In the genomic region with DNA sequence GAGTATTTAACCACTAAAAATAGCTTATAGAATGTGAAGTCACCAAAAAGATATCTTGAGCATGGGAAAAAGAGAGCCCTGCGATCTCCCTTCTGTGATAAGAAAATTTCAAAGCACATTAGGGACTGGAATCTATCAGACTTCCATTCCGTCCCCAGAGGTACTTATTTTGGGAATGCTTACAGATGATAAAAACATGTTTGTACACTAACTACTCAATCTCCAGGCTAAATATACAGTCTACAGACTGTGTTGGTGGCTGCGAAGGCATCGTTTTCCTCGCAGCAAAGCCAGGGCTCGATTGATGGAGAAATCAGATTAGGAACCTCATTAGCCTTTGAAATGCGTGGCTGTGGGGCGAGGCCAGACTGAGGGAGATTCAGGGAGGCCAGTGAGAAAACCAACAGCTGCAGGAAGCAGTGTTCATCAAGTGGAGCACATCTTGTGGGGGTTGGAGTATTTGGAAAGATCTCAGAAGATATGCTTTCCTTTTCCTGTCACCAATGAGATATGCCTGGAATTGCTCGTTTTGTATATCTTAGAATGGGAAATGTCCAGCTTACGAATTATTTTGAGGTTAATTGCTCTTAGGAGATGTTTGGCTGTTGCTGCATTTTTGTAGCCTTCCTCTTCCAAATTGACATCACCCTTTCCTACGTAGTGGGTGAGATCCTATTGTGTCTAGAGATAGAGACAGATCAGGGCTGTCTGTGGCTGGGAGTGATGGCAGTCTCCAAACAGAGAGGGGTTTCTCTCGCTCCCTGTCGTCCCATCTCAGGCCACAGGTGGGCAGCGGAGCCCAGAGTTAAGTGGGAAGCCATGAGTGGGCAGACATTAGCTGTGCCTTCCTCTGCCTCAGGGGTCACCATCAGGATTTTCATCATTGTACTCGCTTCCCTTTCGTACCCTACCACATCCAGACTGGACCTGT, we compare ENCODE assay signal across 8 cellular contexts.
DNase-seq lines count a peak whose midpoint lies in the region; ATAC-seq and TF ChIP-seq lines count a peak whose summit lies in the region.
"Had no signal": no experiment of that assay in that cellular context is flagged by ENCODE, and none has a peak within 500 bp of the region (broad histone marks: within the 10 kb centered on the region; RNA-seq: fewer than 3 reads in every experiment).

No MANE protein-coding gene starts in this region.

- no peaks in the 10 kb centered on the region for H3K9me3 Mint-ChIP-seq in GM23338
- no peaks in the 10 kb centered on the region for H3K9me3 Mint-ChIP-seq in stimulated activated memory B cell treated with anti-CD40 and anti-IgM and Interleukin-4, amounts not matched to agents 10 μg/mL and 1 μg/mL and 100 μg/mL, for 72 hours
- H3K9me3 Mint-ChIP-seq in activated naive CD8-positive, alpha-beta T cell treated with anti-CD3 and anti-CD28 coated beads for 36 hours = no peaks in the 10 kb centered on the region

- ATAC-seq in GM23338 (peak; percentile 86), RWPE2 (ENCODE audit: low read depth) (peak; percentile 35; the same call in 1 of the 3 replicates)
- ATAC-seq in stimulated activated memory B cell treated with anti-CD40 and anti-IgM and Interleukin-4, amounts not matched to agents 10 μg/mL and 1 μg/mL and 100 μg/mL, for 72 hours = peak; percentile 11
- ATAC-seq: stimulated activated effector memory CD8-positive, alpha-beta T cell treated with anti-CD3 and anti-CD28 coated beads, Interleukin-12 subunit alpha, Interleukin-12 subunit beta, amount 100 ng/mL, for 72 hours had no signal

- H3K4me3 ChIP-seq in GM23338 (no peak overlapping the region), RWPE2 (ENCODE audit: severe bottlenecking) (no peak overlapping the region), cardiac muscle cell (no peak overlapping the region)

- H3K36me3 ChIP-seq in GM23338 (ENCODE audit: insufficient read depth) = no peaks in the 10 kb centered on the region
- H3K36me3 ChIP-seq in RWPE2 (ENCODE audit: low read depth) = no peaks in the 10 kb centered on the region
- no peaks in the 10 kb centered on the region for H3K36me3 ChIP-seq in cardiac muscle cell

- no peaks in the 10 kb centered on the region for H3K36me3 Mint-ChIP-seq in GM23338 (ENCODE audit: low read depth)
- H3K36me3 Mint-ChIP-seq in stimulated activated memory B cell treated with anti-CD40 and anti-IgM and Interleukin-4, amounts not matched to agents 10 μg/mL and 1 μg/mL and 100 μg/mL, for 72 hours = no peaks in the 10 kb centered on the region
- H3K36me3 Mint-ChIP-seq in activated naive CD8-positive, alpha-beta T cell treated with anti-CD3 and anti-CD28 coated beads for 36 hours = no peaks in the 10 kb centered on the region
- H3K36me3 Mint-ChIP-seq: stimulated activated effector memory CD8-positive, alpha-beta T cell treated with anti-CD3 and anti-CD28 coated beads, Interleukin-12 subunit alpha, Interleukin-12 subunit beta, amount 100 ng/mL, for 72 hours had no signal

- TF ChIP-seq CTCF in GM23338 (conservative IDR thresholded peaks at IDR 0.05; ENCODE audit: low read depth in 2 of 2) = peak; percentile 66 to 90
- TF ChIP-seq CTCF in RWPE2 (IDR thresholded peaks at IDR 0.05; ENCODE audit: poor library complexity, severe bottlenecking) = peak; percentile 46
- TF ChIP-seq CTCF in cardiac muscle cell (IDR thresholded peaks at IDR 0.05; ENCODE audit: low read depth, low read length) = peak; percentile 60

- no peaks in the 10 kb centered on the region for H3K79me2 ChIP-seq in GM23338 (replicated peaks; ENCODE audit: insufficient read depth)

- H3K9me3 ChIP-seq in RWPE2 (ENCODE audit: severe bottlenecking) = no peaks in the 10 kb centered on the region
- H3K9me3 ChIP-seq in cardiac muscle cell (ENCODE audit: low read depth) = no peaks in the 10 kb centered on the region

- peak overlapping the region; percentile 81; the same call in 1 of the 2 replicates for H2AFZ ChIP-seq in GM23338

- no peaks in the 10 kb centered on the region for H4K20me1 ChIP-seq in GM23338 (replicated peaks; ENCODE audit: insufficient read depth)

- peaks cover 8% of the 10 kb centered on the region for H3K4me1 ChIP-seq in GM23338 (ENCODE audit: insufficient read depth)
- no peaks in the 10 kb centered on the region for H3K4me1 ChIP-seq in RWPE2 (ENCODE audit: insufficient read depth, poor library complexity, severe bottlenecking)
- peaks cover 10% of the 10 kb centered on the region for H3K4me1 ChIP-seq in cardiac muscle cell (ENCODE audit: low read depth)

- H3K9me2 ChIP-seq in GM23338 (ENCODE audit: insufficient read depth) = no peaks in the 10 kb centered on the region

- H3F3A ChIP-seq in GM23338 (replicated peaks; ENCODE audit: low read depth) = no peaks in the 10 kb centered on the region

- DNase-seq in GM23338 (ENCODE audit: low spot score) = peak; percentile 70
- no peak for DNase-seq in RWPE2 (ENCODE audit: low spot score)
- peak; percentile 37 to 41 for DNase-seq in cardiac muscle cell (ENCODE audit: low read depth in 1 of 2, low spot score in 1 of 2)
- DNase-seq in activated naive CD8-positive, alpha-beta T cell treated with anti-CD3 and anti-CD28 coated beads for 36 hours = no peak
- no peak for DNase-seq in epidermal melanocyte (ENCODE audit: insufficient read length, low spot score)
- no peak for DNase-seq in SKM-1 treated with dmso at 0.1 percent for 144 hours (lab: John Stamatoyannopoulos, UW; ENCODE audit: unreplicated experiment)

- H3K27ac ChIP-seq in GM23338 (ENCODE audit: low read depth) (no peak overlapping the region), RWPE2 (ENCODE audit: poor library complexity, severe bottlenecking) (no peak overlapping the region), cardiac muscle cell (peak overlapping the region; percentile 67)

- H3K27ac Mint-ChIP-seq in GM23338 = no peak overlapping the region
- no peak overlapping the region for H3K27ac Mint-ChIP-seq in stimulated activated memory B cell treated with anti-CD40 and anti-IgM and Interleukin-4, amounts not matched to agents 10 μg/mL and 1 μg/mL and 100 μg/mL, for 72 hours
- H3K27ac Mint-ChIP-seq in activated naive CD8-positive, alpha-beta T cell treated with anti-CD3 and anti-CD28 coated beads for 36 hours = no peak overlapping the region
- H3K27ac Mint-ChIP-seq: stimulated activated effector memory CD8-positive, alpha-beta T cell treated with anti-CD3 and anti-CD28 coated beads, Interleukin-12 subunit alpha, Interleukin-12 subunit beta, amount 100 ng/mL, for 72 hours had no signal

- no peaks in the 10 kb centered on the region for H3K27me3 ChIP-seq in GM23338 (ENCODE audit: insufficient read depth)
- no peaks in the 10 kb centered on the region for H3K27me3 ChIP-seq in RWPE2 (ENCODE audit: insufficient read depth, poor library complexity, severe bottlenecking)
- no peaks in the 10 kb centered on the region for H3K27me3 ChIP-seq in cardiac muscle cell

- H3K4me1 Mint-ChIP-seq in GM23338 = peaks cover 19% of the 10 kb centered on the region
- H3K4me1 Mint-ChIP-seq in stimulated activated memory B cell treated with anti-CD40 and anti-IgM and Interleukin-4, amounts not matched to agents 10 μg/mL and 1 μg/mL and 100 μg/mL, for 72 hours = no peaks in the 10 kb centered on the region
- no peaks in the 10 kb centered on the region for H3K4me1 Mint-ChIP-seq in activated naive CD8-positive, alpha-beta T cell treated with anti-CD3 and anti-CD28 coated beads for 36 hours
- H3K4me1 Mint-ChIP-seq: stimulated activated effector memory CD8-positive, alpha-beta T cell treated with anti-CD3 and anti-CD28 coated beads, Interleukin-12 subunit alpha, Interleukin-12 subunit beta, amount 100 ng/mL, for 72 hours had no signal

- H3K27me3 Mint-ChIP-seq in GM23338 (ENCODE audit: insufficient read depth, low read depth, poor library complexity) = no peaks in the 10 kb centered on the region
- no peaks in the 10 kb centered on the region for H3K27me3 Mint-ChIP-seq in stimulated activated memory B cell treated with anti-CD40 and anti-IgM and Interleukin-4, amounts not matched to agents 10 μg/mL and 1 μg/mL and 100 μg/mL, for 72 hours
- no peaks in the 10 kb centered on the region for H3K27me3 Mint-ChIP-seq in activated naive CD8-positive, alpha-beta T cell treated with anti-CD3 and anti-CD28 coated beads for 36 hours

- no peak overlapping the region for H3K4me2 ChIP-seq in GM23338

- no peak overlapping the region for H3K4me3 Mint-ChIP-seq in GM23338
- no peak overlapping the region for H3K4me3 Mint-ChIP-seq in stimulated activated memory B cell treated with anti-CD40 and anti-IgM and Interleukin-4, amounts not matched to agents 10 μg/mL and 1 μg/mL and 100 μg/mL, for 72 hours
- H3K4me3 Mint-ChIP-seq in activated naive CD8-positive, alpha-beta T cell treated with anti-CD3 and anti-CD28 coated beads for 36 hours = no peak overlapping the region
- H3K4me3 Mint-ChIP-seq: stimulated activated effector memory CD8-positive, alpha-beta T cell treated with anti-CD3 and anti-CD28 coated beads, Interleukin-12 subunit alpha, Interleukin-12 subunit beta, amount 100 ng/mL, for 72 hours had no signal

TF ChIP-seq in GM23338, 12 proteins besides CTCF, POLR2A, EP300 and RAD21 (continues in another document):
- TF ChIP-seq STAT1 (IDR thresholded peaks at IDR 0.05; ENCODE audit: unreplicated experiment) (no peak), JUNB (IDR thresholded peaks at IDR 0.05; ENCODE audit: unreplicated experiment) (no peak), EZH2 (IDR thresholded peaks at IDR 0.05; ENCODE audit: low read depth, unreplicated experiment) (no peak)
- TF ChIP-seq, protein P1, sequence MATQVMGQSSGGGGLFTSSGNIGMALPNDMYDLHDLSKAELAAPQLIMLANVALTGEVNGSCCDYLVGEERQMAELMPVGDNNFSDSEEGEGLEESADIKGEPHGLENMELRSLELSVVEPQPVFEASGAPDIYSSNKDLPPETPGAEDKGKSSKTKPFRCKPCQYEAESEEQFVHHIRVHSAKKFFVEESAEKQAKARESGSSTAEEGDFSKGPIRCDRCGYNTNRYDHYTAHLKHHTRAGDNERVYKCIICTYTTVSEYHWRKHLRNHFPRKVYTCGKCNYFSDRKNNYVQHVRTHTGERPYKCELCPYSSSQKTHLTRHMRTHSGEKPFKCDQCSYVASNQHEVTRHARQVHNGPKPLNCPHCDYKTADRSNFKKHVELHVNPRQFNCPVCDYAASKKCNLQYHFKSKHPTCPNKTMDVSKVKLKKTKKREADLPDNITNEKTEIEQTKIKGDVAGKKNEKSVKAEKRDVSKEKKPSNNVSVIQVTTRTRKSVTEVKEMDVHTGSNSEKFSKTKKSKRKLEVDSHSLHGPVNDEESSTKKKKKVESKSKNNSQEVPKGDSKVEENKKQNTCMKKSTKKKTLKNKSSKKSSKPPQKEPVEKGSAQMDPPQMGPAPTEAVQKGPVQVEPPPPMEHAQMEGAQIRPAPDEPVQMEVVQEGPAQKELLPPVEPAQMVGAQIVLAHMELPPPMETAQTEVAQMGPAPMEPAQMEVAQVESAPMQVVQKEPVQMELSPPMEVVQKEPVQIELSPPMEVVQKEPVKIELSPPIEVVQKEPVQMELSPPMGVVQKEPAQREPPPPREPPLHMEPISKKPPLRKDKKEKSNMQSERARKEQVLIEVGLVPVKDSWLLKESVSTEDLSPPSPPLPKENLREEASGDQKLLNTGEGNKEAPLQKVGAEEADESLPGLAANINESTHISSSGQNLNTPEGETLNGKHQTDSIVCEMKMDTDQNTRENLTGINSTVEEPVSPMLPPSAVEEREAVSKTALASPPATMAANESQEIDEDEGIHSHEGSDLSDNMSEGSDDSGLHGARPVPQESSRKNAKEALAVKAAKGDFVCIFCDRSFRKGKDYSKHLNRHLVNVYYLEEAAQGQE (IDR thresholded peaks at IDR 0.05; ENCODE audit: unreplicated experiment) = no peak

Comparison
In these comparisons a context has a peak if more than half of its experiments do, and no peak if none do; other contexts are left out.
1. ATAC-seq: peak in every context shown above with its lines; median percentile 86 in GM23338; 35 in RWPE2; 11 in stimulated activated memory B cell treated with anti-CD40 and anti-IgM and Interleukin-4, amounts not matched to agents 10 μg/mL and 1 μg/mL and 100 μg/mL, for 72 hours.
2. DNase-seq: peak in GM23338 (single experiment) and cardiac muscle cell (2 of 2); none in RWPE2 (single experiment), activated naive CD8-positive, alpha-beta T cell treated with anti-CD3 and anti-CD28 coated beads for 36 hours (single experiment), epidermal melanocyte (single experiment) and SKM-1 treated with dmso at 0.1 percent for 144 hours (single experiment).
3. Peak in every context shown above with its lines, with median percentiles within 50 percentile points of each other: CTCF ChIP-seq.